ENCODE assay signal across 15 cellular contexts in genomic region chr13:38899581-38899980, GRCh38.
DNase-seq lines count a peak whose midpoint lies in the region; ATAC-seq, FAIRE-seq and TF ChIP-seq lines count a peak whose summit lies in the region.
"Had no signal": no experiment of that assay in that cellular context is flagged by ENCODE, and none has a peak within 500 bp of the region (broad histone marks: within the 10 kb centered on the region; RNA-seq: fewer than 3 reads in every experiment).

No MANE protein-coding gene starts in this region.

- H4K20me1 ChIP-seq in HepG2 (ENCODE audit: insufficient read depth, low read length), result no peaks in the 10 kb centered on the region
- H4K20me1 ChIP-seq: BLaER1 treated with 17β-estradiol and CSF1 and Interleukin-3, amounts not matched to agents 10 nM and 100 nM had no signal

- H3K79me2 ChIP-seq in HepG2 (ENCODE audit: insufficient read depth, low read length), result no peaks in the 10 kb centered on the region

- POLR2A ChIA-PET in HepG2 (lab: Yijun Ruan, JAX), result no interaction called here

- TF ChIP-seq CTCF in HepG2 (CRISPR knock-in tag; IDR thresholded peaks at IDR 0.05) (no peak), right lobe of liver (IDR thresholded peaks at IDR 0.05) (no peak)

- in situ Hi-C loops in HepG2 (cut with HindIII; ENCODE audit: extremely low pct_ligation_motif_present, low pct_unique_long_range_greater_than_20kb), result no loop called here

- no peak overlapping the region for H3K9ac ChIP-seq in HepG2 (ENCODE audit: insufficient read depth, low read depth, low read length)
- H3K9ac ChIP-seq: BLaER1 treated with 17β-estradiol and CSF1 and Interleukin-3, amounts not matched to agents 10 nM and 100 nM; GM23248 had no signal

- H3K4me2 ChIP-seq in HepG2 (ENCODE audit: low read depth, low read length), result no peak overlapping the region
- H3K4me2 ChIP-seq: BLaER1 treated with 17β-estradiol and CSF1 and Interleukin-3, amounts not matched to agents 10 nM and 100 nM had no signal

- H3K27me3 ChIP-seq in HepG2 (ENCODE audit: control insufficient read depth in 1 of 2, insufficient read depth in 2 of 2, low read length in 2 of 2), result no peaks in the 10 kb centered on the region; a peak in 2 of 5 replicates
- H3K27me3 ChIP-seq in right lobe of liver, result no peaks in the 10 kb centered on the region
- H3K27me3 ChIP-seq in neuron (ENCODE audit: insufficient read depth, low read length), result no peaks in the 10 kb centered on the region
- H3K27me3 ChIP-seq: BLaER1 treated with 17β-estradiol and CSF1 and Interleukin-3, amounts not matched to agents 10 nM and 100 nM had no signal

- no peak for DNase-seq in HepG2 (ENCODE audit: low spot score)
- no peak for DNase-seq in right lobe of liver
- DNase-seq in NCI-H524 (lab: John Stamatoyannopoulos, UW), result peak; percentile 71 to 89
- no peak for DNase-seq in HPDE6-E6E7 (ENCODE audit: extremely low spot score)
- DNase-seq in glomerular visceral epithelial cell (ENCODE audit: extremely low spot score), result no peak
- DNase-seq: Calu3; CD8-positive, alpha-beta T cell; HFFc6 had no signal

- no peak for TF ChIP-seq POLR2A in HepG2 (IDR thresholded peaks at IDR 0.05; ENCODE audit: insufficient read depth in 1 of 2, low read depth in 2 of 2, low read length in 2 of 2)
- no peak for TF ChIP-seq POLR2A in right lobe of liver (IDR thresholded peaks at IDR 0.05)

- WGBS in HepG2 (ENCODE audit: low lambda C conversion rate), result 51% methylated on average over 3 of the region's 3 CpGs
- WGBS in right lobe of liver (ENCODE audit: insufficient coverage, low coverage, low lambda C conversion rate, missing lambda C conversion rate), result 73% methylated on average over 3 of the region's 3 CpGs

- BruUV-seq in HepG2 (replicated peaks; lab: Mats Ljungman, UMichigan), result no TSS peak

- H3K9me3 ChIP-seq in HepG2 (ENCODE audit: low read length) (no peaks in the 10 kb centered on the region), right lobe of liver (no peaks in the 10 kb centered on the region), neuron (ENCODE audit: low read length) (no peaks in the 10 kb centered on the region)
- H3K9me3 ChIP-seq: BLaER1 treated with 17β-estradiol and CSF1 and Interleukin-3, amounts not matched to agents 10 nM and 100 nM had no signal

- CTCF ChIA-PET in HepG2 (lab: Yijun Ruan, JAX; ENCODE audit: low intra/inter-chr PET ratio, low total read pairs), result no interaction called here

- no peak for TF ChIP-seq RAD21 in HepG2 (CRISPR knock-in tag; IDR thresholded peaks at IDR 0.05)

- H3K4me1 ChIP-seq in HepG2 (ENCODE audit: insufficient read depth, low read length) (no peaks in the 10 kb centered on the region), right lobe of liver (no peaks in the 10 kb centered on the region), neuron (ENCODE audit: insufficient read depth, low read length) (peaks cover 11% of the 10 kb centered on the region)
- H3K4me1 ChIP-seq: BLaER1 treated with 17β-estradiol and CSF1 and Interleukin-3, amounts not matched to agents 10 nM and 100 nM had no signal

- FAIRE-seq in HepG2 (lab: Jason Lieb, UNC), result no peak
- FAIRE-seq: G401.6, GM12892, GM18507, H54 had no signal

- ATAC-seq in HepG2 (peak; percentile 45; the same call in 1 of the 3 replicates), right lobe of liver (no peak)
- ATAC-seq: CD8-positive, alpha-beta T cell had no signal

- TF ChIP-seq EP300 in HepG2 (IDR thresholded peaks at IDR 0.05; ENCODE audit: low read depth in 2 of 2, low read length in 2 of 2), result no peak
- no peak for TF ChIP-seq EP300 in HepG2 (CRISPR knock-in tag; IDR thresholded peaks at IDR 0.05; ENCODE audit: borderline replicate concordance)

- H3K27ac ChIP-seq in HepG2 (ENCODE audit: extremely low read length, insufficient read depth, low read length) (no peak overlapping the region), right lobe of liver (no peak overlapping the region)
- H3K27ac ChIP-seq: BLaER1 treated with 17β-estradiol and CSF1 and Interleukin-3, amounts not matched to agents 10 nM and 100 nM; GM23248 had no signal

- H3K4me3 ChIP-seq in HepG2 (replicated peaks in 1 of 3; ENCODE audit: insufficient read depth in 1 of 3, low read depth in 2 of 3, low read length in 3 of 3) (no peak overlapping the region), right lobe of liver (no peak overlapping the region), neuron (ENCODE audit: low read length) (no peak overlapping the region)
- H3K4me3 ChIP-seq: BLaER1 treated with 17β-estradiol and CSF1 and Interleukin-3, amounts not matched to agents 10 nM and 100 nM; GM23248 had no signal

- H3K36me3 ChIP-seq in HepG2 (replicated peaks in 1 of 2; ENCODE audit: control insufficient read depth in 1 of 2, insufficient read depth in 2 of 2, low read length in 2 of 2) (no peaks in the 10 kb centered on the region), right lobe of liver (no peaks in the 10 kb centered on the region), neuron (ENCODE audit: insufficient read depth, low read length) (no peaks in the 10 kb centered on the region)
- H3K36me3 ChIP-seq: BLaER1 treated with 17β-estradiol and CSF1 and Interleukin-3, amounts not matched to agents 10 nM and 100 nM had no signal

- H2AFZ ChIP-seq in HepG2 (ENCODE audit: low read length) (no peak overlapping the region), neuron (ENCODE audit: low read depth, low read length) (peak overlapping the region; percentile 49)
- H2AFZ ChIP-seq: GM23248 had no signal

- intact Hi-C loops in HepG2 (cut with micrococcal nuclease; ENCODE audit: unreplicated experiment) (no loop called here), right lobe of liver (cut with DNase I) (no loop called here)

TF ChIP-seq in HepG2, 621 proteins besides CTCF, POLR2A, EP300 and RAD21:
- TF ChIP-seq ZNF235 (CRISPR knock-in tag; IDR thresholded peaks at IDR 0.05; ENCODE audit: borderline replicate concordance) (no peak), AKNA (CRISPR knock-in tag; IDR thresholded peaks at IDR 0.05; ENCODE audit: borderline replicate concordance) (no peak), ZNF615 (CRISPR knock-in tag; IDR thresholded peaks at IDR 0.05; ENCODE audit: borderline replicate concordance) (no peak), SOX6 (IDR thresholded peaks at IDR 0.05) (no peak), SOX6 (CRISPR knock-in tag; IDR thresholded peaks at IDR 0.05) (no peak), ZNF264 (CRISPR knock-in tag; IDR thresholded peaks at IDR 0.05) (no peak), PHF8 (CRISPR knock-in tag; IDR thresholded peaks at IDR 0.05) (no peak), ZNF768 (CRISPR knock-in tag; IDR thresholded peaks at IDR 0.05) (no peak), ZNF3 (CRISPR knock-in tag; IDR thresholded peaks at IDR 0.05) (no peak)
- TF ChIP-seq, protein P1, sequence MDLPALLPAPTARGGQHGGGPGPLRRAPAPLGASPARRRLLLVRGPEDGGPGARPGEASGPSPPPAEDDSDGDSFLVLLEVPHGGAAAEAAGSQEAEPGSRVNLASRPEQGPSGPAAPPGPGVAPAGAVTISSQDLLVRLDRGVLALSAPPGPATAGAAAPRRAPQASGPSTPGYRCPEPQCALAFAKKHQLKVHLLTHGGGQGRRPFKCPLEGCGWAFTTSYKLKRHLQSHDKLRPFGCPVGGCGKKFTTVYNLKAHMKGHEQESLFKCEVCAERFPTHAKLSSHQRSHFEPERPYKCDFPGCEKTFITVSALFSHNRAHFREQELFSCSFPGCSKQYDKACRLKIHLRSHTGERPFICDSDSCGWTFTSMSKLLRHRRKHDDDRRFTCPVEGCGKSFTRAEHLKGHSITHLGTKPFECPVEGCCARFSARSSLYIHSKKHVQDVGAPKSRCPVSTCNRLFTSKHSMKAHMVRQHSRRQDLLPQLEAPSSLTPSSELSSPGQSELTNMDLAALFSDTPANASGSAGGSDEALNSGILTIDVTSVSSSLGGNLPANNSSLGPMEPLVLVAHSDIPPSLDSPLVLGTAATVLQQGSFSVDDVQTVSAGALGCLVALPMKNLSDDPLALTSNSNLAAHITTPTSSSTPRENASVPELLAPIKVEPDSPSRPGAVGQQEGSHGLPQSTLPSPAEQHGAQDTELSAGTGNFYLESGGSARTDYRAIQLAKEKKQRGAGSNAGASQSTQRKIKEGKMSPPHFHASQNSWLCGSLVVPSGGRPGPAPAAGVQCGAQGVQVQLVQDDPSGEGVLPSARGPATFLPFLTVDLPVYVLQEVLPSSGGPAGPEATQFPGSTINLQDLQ (CRISPR knock-in tag; IDR thresholded peaks at IDR 0.05), result no peak
TF ChIP-seq in HepG2: peak in this region for 0.

Comparison
In these comparisons a context has a peak if more than half of its experiments do, and no peak if none do; other contexts are left out.
1. DNase-seq: peak in NCI-H524 (2 of 2); none in HepG2 (single experiment), right lobe of liver (0 of 3), HPDE6-E6E7 (single experiment) and glomerular visceral epithelial cell (single experiment).